9 cellular contexts compared by ENCODE assay signal in the genomic region with DNA sequence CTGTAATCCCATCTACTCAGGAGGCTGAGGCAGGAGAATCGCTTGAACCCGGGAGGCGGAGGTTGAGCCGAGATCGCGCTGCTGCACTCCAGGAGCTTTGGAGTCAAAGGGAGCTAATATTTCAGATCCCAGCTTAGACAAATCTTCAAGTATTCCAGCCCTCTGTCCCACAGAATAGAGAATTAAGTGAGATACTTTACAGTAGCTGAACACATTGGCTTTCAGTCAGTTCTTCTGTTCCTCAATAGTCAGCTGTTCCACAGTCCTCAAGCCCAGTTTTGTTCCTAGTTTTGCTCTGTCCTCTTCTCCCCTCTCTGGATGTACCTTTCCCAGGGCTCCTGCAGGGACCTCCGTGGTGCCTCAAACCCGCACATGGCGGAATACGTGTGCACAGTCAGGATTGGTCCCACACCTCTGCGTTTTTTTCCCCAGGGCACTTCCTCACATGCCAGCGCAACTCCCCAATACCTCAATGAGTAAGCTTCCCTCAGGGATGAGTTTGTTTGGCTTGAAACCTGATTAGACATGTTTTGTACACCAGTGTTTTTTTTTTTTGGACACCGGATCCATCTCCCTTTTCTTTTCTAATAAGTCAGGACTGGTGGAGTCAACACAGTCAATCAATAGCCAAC. TPM values are rescaled to one million over a fixed set of nuclear protein-coding genes. Genes with fewer than 3 reads are reported as not detected.
DNase-seq lines count a peak whose midpoint lies in the region; ATAC-seq, FAIRE-seq and TF ChIP-seq lines count a peak whose summit lies in the region.
"Had no signal": no experiment of that assay in that cellular context is flagged by ENCODE, and none has a peak within 500 bp of the region (broad histone marks: within the 10 kb centered on the region; RNA-seq: fewer than 3 reads in every experiment).

No MANE protein-coding gene starts in this region.

- H3K27ac Mint-ChIP-seq in activated T-cell treated with anti-CD3 and anti-CD28 coated beads, Interleukin-2, amount 50 U/mL, for 24 hours: peak overlapping the region; percentile 95
- H3K27ac Mint-ChIP-seq in stimulated activated memory B cell treated with anti-CD40 and anti-IgM and Interleukin-4, amounts not matched to agents 10 μg/mL and 1 μg/mL and 100 μg/mL, for 72 hours: peak overlapping the region; percentile 98

- no peaks in the 10 kb centered on the region for H3K9me3 Mint-ChIP-seq in activated T-cell treated with anti-CD3 and anti-CD28 coated beads, Interleukin-2, amount 50 U/mL, for 24 hours
- no peaks in the 10 kb centered on the region for H3K9me3 Mint-ChIP-seq in stimulated activated memory B cell treated with anti-CD40 and anti-IgM and Interleukin-4, amounts not matched to agents 10 μg/mL and 1 μg/mL and 100 μg/mL, for 72 hours

- no peak for ATAC-seq in stimulated activated memory B cell treated with anti-CD40 and anti-IgM and Interleukin-4, amounts not matched to agents 10 μg/mL and 1 μg/mL and 100 μg/mL, for 72 hours

- no peak for TF ChIP-seq CTCF in WI38 (IDR thresholded peaks at IDR 0.05; ENCODE audit: low read depth, low read length)
- no peak for TF ChIP-seq CTCF in fibroblast of villous mesenchyme (IDR thresholded peaks at IDR 0.05; ENCODE audit: insufficient read depth, low read depth, low read length)

- no peak for FAIRE-seq in RCC 7860 (lab: Jason Lieb, UNC)

- DNase-seq in activated T-cell treated with anti-CD3 and anti-CD28 coated beads, Interleukin-2, amount 50 U/mL, for 24 hours: no peak
- DNase-seq in activated T-cell treated with anti-CD3 and anti-CD28 coated beads for 4 hours (no peak), fibroblast of villous mesenchyme (ENCODE audit: low read depth) (no peak), RCC 7860 (ENCODE audit: low spot score) (no peak), globus pallidus (ENCODE audit: low spot score) (no peak), NCI-H82 (lab: John Stamatoyannopoulos, UW) (no peak)
- DNase-seq: hippocampal formation had no signal

- peaks cover 59% of the 10 kb centered on the region for H3K36me3 Mint-ChIP-seq in activated T-cell treated with anti-CD3 and anti-CD28 coated beads, Interleukin-2, amount 50 U/mL, for 24 hours (ENCODE audit: low read depth)
- H3K36me3 Mint-ChIP-seq in stimulated activated memory B cell treated with anti-CD40 and anti-IgM and Interleukin-4, amounts not matched to agents 10 μg/mL and 1 μg/mL and 100 μg/mL, for 72 hours: peaks cover 44% of the 10 kb centered on the region

- H3K4me1 Mint-ChIP-seq in activated T-cell treated with anti-CD3 and anti-CD28 coated beads, Interleukin-2, amount 50 U/mL, for 24 hours (ENCODE audit: low read depth): peaks cover 52% of the 10 kb centered on the region
- peaks cover 56% of the 10 kb centered on the region for H3K4me1 Mint-ChIP-seq in stimulated activated memory B cell treated with anti-CD40 and anti-IgM and Interleukin-4, amounts not matched to agents 10 μg/mL and 1 μg/mL and 100 μg/mL, for 72 hours

- H3K4me3 ChIP-seq in WI38 (ENCODE audit: low read depth, low read length) (peak overlapping the region; percentile 97), fibroblast of villous mesenchyme (ENCODE audit: low read depth, low read length) (peak overlapping the region; percentile 74)

- H3K4me3 Mint-ChIP-seq in activated T-cell treated with anti-CD3 and anti-CD28 coated beads, Interleukin-2, amount 50 U/mL, for 24 hours: peak overlapping the region; percentile 91
- H3K4me3 Mint-ChIP-seq in stimulated activated memory B cell treated with anti-CD40 and anti-IgM and Interleukin-4, amounts not matched to agents 10 μg/mL and 1 μg/mL and 100 μg/mL, for 72 hours: peak overlapping the region; percentile 97

- no peaks in the 10 kb centered on the region for H3K27me3 Mint-ChIP-seq in activated T-cell treated with anti-CD3 and anti-CD28 coated beads, Interleukin-2, amount 50 U/mL, for 24 hours
- no peaks in the 10 kb centered on the region for H3K27me3 Mint-ChIP-seq in stimulated activated memory B cell treated with anti-CD40 and anti-IgM and Interleukin-4, amounts not matched to agents 10 μg/mL and 1 μg/mL and 100 μg/mL, for 72 hours

RNA-seq across cellular contexts. Expression of a gene that starts 1.2 kb away (rescaled TPM):
- 52.5 and 66.1 TPM in 2 replicates for total RNA-seq in fibroblast of villous mesenchyme

RNA-seq across cellular contexts. Expression of a gene that starts 37.8 kb away (rescaled TPM):
- 32.0 and 34.8 TPM in 2 replicates for total RNA-seq in fibroblast of villous mesenchyme

RNA-seq across cellular contexts. Expression of a gene that starts 47.0 kb away (rescaled TPM):
- 309 and 324 TPM in 2 replicates for total RNA-seq in fibroblast of villous mesenchyme

RNA-seq across cellular contexts. Expression of a gene that starts 55.3 kb away (rescaled TPM):
- total RNA-seq in fibroblast of villous mesenchyme: 57.9 and 69.9 TPM in 2 replicates
